In the genomic region with DNA sequence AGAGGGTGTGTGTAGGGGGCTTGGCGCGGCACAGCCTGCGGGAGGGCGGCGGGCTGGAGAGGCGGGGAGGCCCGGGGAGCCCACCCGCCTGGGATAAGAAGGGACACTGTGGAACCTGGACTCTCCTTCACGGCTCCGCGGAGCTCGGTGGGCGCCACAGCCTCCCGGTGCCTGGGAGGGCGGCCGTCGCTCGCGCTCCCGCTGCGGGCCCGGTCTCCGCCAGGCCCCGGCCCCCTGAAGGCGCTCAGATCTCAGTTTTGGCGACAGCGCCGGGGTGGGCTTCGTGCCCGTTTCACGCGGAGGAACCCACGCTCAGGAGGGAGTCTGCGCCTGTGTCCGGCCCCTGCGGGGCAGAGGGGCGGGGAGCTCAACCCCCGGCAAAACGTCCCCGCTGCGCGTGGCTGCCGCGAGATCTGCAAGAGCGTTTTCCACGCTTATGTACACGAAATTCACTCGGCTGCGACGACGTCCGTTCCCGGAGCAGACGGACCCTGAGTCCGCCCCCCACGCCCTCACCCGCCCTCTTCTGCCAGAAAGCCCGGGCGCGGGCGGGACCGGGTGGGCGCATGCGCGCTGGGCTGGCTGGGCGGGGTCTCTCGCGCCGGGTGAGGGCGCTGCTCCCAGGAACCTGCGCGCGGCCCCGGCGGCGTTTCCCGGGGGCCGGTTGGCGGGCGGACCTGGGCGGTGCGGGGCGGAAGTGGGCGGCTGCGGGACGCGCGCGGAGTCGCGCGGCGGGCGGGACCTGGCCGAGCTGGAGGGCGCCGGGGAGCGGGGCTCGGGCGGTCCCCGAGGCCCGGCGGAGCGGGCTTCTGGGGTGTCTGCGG, we compare ENCODE assay signal across 8 cellular contexts. TPM values are rescaled to one million over a fixed set of nuclear protein-coding genes. Genes with fewer than 3 reads are reported as not detected.
DNase-seq lines count a peak whose midpoint lies in the region; ATAC-seq, FAIRE-seq and TF ChIP-seq lines count a peak whose summit lies in the region.

A gene (plus strand): TSS at position 704 of the 824 bp plus-strand sequence.

- no peaks in the 10 kb centered on the region for H3K27me3 Mint-ChIP-seq in progenitor cell of endocrine pancreas

- H3K4me3 Mint-ChIP-seq in progenitor cell of endocrine pancreas (ENCODE audit: low read depth) = peak within 1 kb of the TSS; percentile 84

- H3K9me3 ChIP-seq in adrenal gland (replicated peaks in 1 of 3) (no peaks in the 10 kb centered on the region), heart right ventricle (no peaks in the 10 kb centered on the region), upper lobe of right lung (no peaks in the 10 kb centered on the region)

- TF ChIP-seq POLR2A in GM12892 (IDR thresholded peaks at IDR 0.05; ENCODE audit: low read depth, low read length) = peak; percentile 68
- TF ChIP-seq POLR2A in adrenal gland (IDR thresholded peaks at IDR 0.05) = peak; percentile 48 to 58

- H3K27me3 ChIP-seq in adrenal gland = no peaks in the 10 kb centered on the region
- no peaks in the 10 kb centered on the region for H3K27me3 ChIP-seq in heart right ventricle
- H3K27me3 ChIP-seq in upper lobe of right lung = no peaks in the 10 kb centered on the region

- peak; percentile 85 for ATAC-seq in HG02759 (IDR thresholded peaks at IDR 0.05; ENCODE audit: unreplicated experiment)
- peak; percentile 80 to 94 (median 90) for ATAC-seq in heart right ventricle
- peak; percentile 94 for ATAC-seq in upper lobe of right lung

- H3K36me3 ChIP-seq in adrenal gland (replicated peaks in 1 of 2) = peaks cover 0 to 15% of the 10 kb centered on the region in 2 donors
- H3K36me3 ChIP-seq in heart right ventricle = peaks cover 0 to 39% (median 16%) of the 10 kb centered on the region in 9 donors
- H3K36me3 ChIP-seq in upper lobe of right lung = peaks cover 27% of the 10 kb centered on the region

- peak within 1 kb of the TSS in 3 of 5 donors; percentile 20 to 88 (median 65) for H3K27ac ChIP-seq in adrenal gland
- peak within 1 kb of the TSS; percentile 68 to 94 (median 86) for H3K27ac ChIP-seq in heart right ventricle
- H3K27ac ChIP-seq in upper lobe of right lung = peak within 1 kb of the TSS; percentile 75

- peaks cover 14 to 31% of the 10 kb centered on the region in 2 donors for H3K4me1 ChIP-seq in adrenal gland (replicated peaks in 1 of 2)
- peaks cover 15 to 42% (median 34%) of the 10 kb centered on the region in 9 donors for H3K4me1 ChIP-seq in heart right ventricle
- peaks cover 16% of the 10 kb centered on the region for H3K4me1 ChIP-seq in upper lobe of right lung

- WGBS in adrenal gland, 4 donors = 1 to 4% (median 2%) methylated on average over 15 to 105 of the region's 105 CpGs
- 1% methylated on average over 87 to 105 of the region's 105 CpGs for WGBS in heart right ventricle, 2 donors

- intact Hi-C loops in T-helper 1 cell treated with Interleukin-12 subunit alpha and Interleukin-12 subunit beta and Interleukin-4 antibody, amounts not matched to agents 30 ng/mL and 1 ng/mL, for 36 hours (cut with micrococcal nuclease) = loop anchor here (1.0 kb wide), 6 partner anchors 14 to 169 kb away; a partner anchor contains a TSS
- intact Hi-C loops in adrenal gland (cut with DNase I) = no loop called here
- intact Hi-C loops in heart right ventricle (cut with DNase I) = no loop called here
- intact Hi-C loops in upper lobe of right lung (cut with DNase I) = no loop called here

- peak; percentile 100 for FAIRE-seq in GM12892 (lab: Jason Lieb, UNC)

- H3K4me3 ChIP-seq in adrenal gland (peak within 1 kb of the TSS; percentile 80 to 99 (median 94)), heart right ventricle (peak within 1 kb of the TSS; percentile 85 to 100 (median 98)), upper lobe of right lung (peak within 1 kb of the TSS; percentile 86)

- peak in 1 of 6 experiments; percentile 11 for TF ChIP-seq CTCF in adrenal gland (IDR thresholded peaks at IDR 0.05)
- peak in 4 of 9 donors; percentile 17 to 37 (median 26) for TF ChIP-seq CTCF in heart right ventricle (IDR thresholded peaks at IDR 0.05)
- no peak for TF ChIP-seq CTCF in progenitor cell of endocrine pancreas (IDR thresholded peaks at IDR 0.05; ENCODE audit: unreplicated experiment)
- TF ChIP-seq CTCF in upper lobe of right lung (IDR thresholded peaks at IDR 0.05) = no peak

- H3K9me3 Mint-ChIP-seq in progenitor cell of endocrine pancreas (ENCODE audit: low read depth) = no peaks in the 10 kb centered on the region

- H3K36me3 Mint-ChIP-seq in progenitor cell of endocrine pancreas (ENCODE audit: insufficient read depth) = no peaks in the 10 kb centered on the region

- peak within 1 kb of the TSS; percentile 86 for H3K27ac Mint-ChIP-seq in progenitor cell of endocrine pancreas

- H3K4me1 Mint-ChIP-seq in progenitor cell of endocrine pancreas (ENCODE audit: low read depth) = peaks cover 8% of the 10 kb centered on the region

- DNase-seq in GM12892 (ENCODE audit: insufficient read length) (peak; percentile 100), NCI-H1417 treated with DMSO at 0.1 percent for 48 hours (lab: John Stamatoyannopoulos, UW) (peak; percentile 46), adrenal gland (peak; percentile 87 to 95 (median 93)), heart right ventricle (peak; percentile 93 to 97), progenitor cell of endocrine pancreas (ENCODE audit: low spot score, unreplicated experiment) (peak; percentile 96), upper lobe of right lung (peak; percentile 97)

RNA-seq across cellular contexts. Expression of the gene that starts here (rescaled TPM):
- polyA plus RNA-seq in GM12892 (2012; ENCODE audit: missing spikeins) = 21.8 TPM
- total RNA-seq in T-helper 1 cell treated with Interleukin-12 subunit alpha and Interleukin-12 subunit beta and Interleukin-4 antibody, amounts not matched to agents 30 ng/mL and 1 ng/mL, for 36 hours = 64.6 and 66.9 TPM in 2 replicates
- 10 to 100 TPM; 28.0 to 56.3 (median 41.1) TPM for total RNA-seq in adrenal gland
- 10 to 100 TPM; 10.9 to 48.3 (median 19.6) TPM for polyA plus RNA-seq in adrenal gland
- 10 to 100 TPM; 31.6 to 47.1 (median 39.2) TPM for total RNA-seq in heart right ventricle
- polyA plus RNA-seq in heart right ventricle = 10 to 100 TPM; 31.5 to 52.9 TPM
- 62.3 and 63.3 TPM in 2 replicates for total RNA-seq in progenitor cell of endocrine pancreas
- total RNA-seq in upper lobe of right lung = 47.2 TPM

Comparison
In these comparisons a context has a peak if more than half of its experiments do, and no peak if none do; other contexts are left out.
1. Peak in every context shown above with its lines: DNase-seq, ATAC-seq, H3K4me3 ChIP-seq and H3K27ac ChIP-seq.
2. DNase-seq: peak in every context shown above with its lines; median percentile 100 in GM12892; 97 in upper lobe of right lung; 96 in progenitor cell of endocrine pancreas; 95 in heart right ventricle; 93 in adrenal gland; 46 in NCI-H1417 treated with DMSO at 0.1 percent for 48 hours.